Comparison of ENCODE assay signal across 1 cellular context in genomic region chr16:11239644-11240632, GRCh38.
TF ChIP-seq lines count a peak whose summit lies in the region.

No MANE protein-coding gene starts in this region.

TF ChIP-seq in GM23338, 12 proteins besides CTCF, POLR2A, EP300 and RAD21:
- TF ChIP-seq ZNF114 (CRISPR knock-in tag; IDR thresholded peaks at IDR 0.05) (no peak), ZNF462 (CRISPR knock-in tag; IDR thresholded peaks at IDR 0.05) (no peak), CREB1 (CRISPR knock-in tag; IDR thresholded peaks at IDR 0.05; ENCODE audit: low read depth) (no peak), JUNB (IDR thresholded peaks at IDR 0.05; ENCODE audit: unreplicated experiment) (no peak), EZH2phosphoT487 (IDR thresholded peaks at IDR 0.05; ENCODE audit: unreplicated experiment) (no peak), EZH2 (IDR thresholded peaks at IDR 0.05; ENCODE audit: low read depth, unreplicated experiment) (no peak), REST (IDR thresholded peaks at IDR 0.05; ENCODE audit: unreplicated experiment) (no peak), ZNF331 (CRISPR knock-in tag; IDR thresholded peaks at IDR 0.05; ENCODE audit: low read depth) (no peak)
